15 cellular contexts compared by ENCODE assay signal in genomic region chr6:36128793-36129192, GRCh38. TPM values are rescaled to one million over a fixed set of nuclear protein-coding genes. Genes with fewer than 3 reads are reported as not detected.
A peak's percentile ranks its signal among the peaks of the same experiment; 100 is the strongest.
DNase-seq lines count a peak whose midpoint lies in the region; ATAC-seq and TF ChIP-seq lines count a peak whose summit lies in the region.
"Had no signal": no experiment of that assay in that cellular context is flagged by ENCODE, and none has a peak within 500 bp of the region (broad histone marks: within the 10 kb centered on the region; RNA-seq: fewer than 3 reads in every experiment).

No MANE protein-coding gene starts in this region.

- CTCF ChIA-PET in activated CD4-positive, alpha-beta T cell treated with anti-CD3 and anti-CD28 coated beads for 36 hours (lab: Charles Lee): no interaction called here
- CTCF ChIA-PET in Caco-2 (lab: Charles Lee): no interaction called here
- CTCF ChIA-PET in WTC11 (lab: Charles Lee): interaction anchor here (2.0 kb wide), 1 partner anchor 66 kb away, joined by 4 read pairs; no protein-coding TSS in a partner anchor

- H3K36me3 ChIP-seq in Caco-2 (ENCODE audit: control insufficient read depth, insufficient read depth, low read length): peaks cover 4% of the 10 kb centered on the region; the same call in 1 of the 2 replicates
- H3K36me3 ChIP-seq: uterus had no signal

- peaks cover 20% of the 10 kb centered on the region for H3K36me3 Mint-ChIP-seq in activated CD4-positive, alpha-beta T cell treated with anti-CD3 and anti-CD28 coated beads for 36 hours (ENCODE audit: low read depth)
- peaks cover 8% of the 10 kb centered on the region for H3K36me3 Mint-ChIP-seq in Caco-2 (ENCODE audit: insufficient read depth, unreplicated experiment)
- no peaks in the 10 kb centered on the region for H3K36me3 Mint-ChIP-seq in WTC11
- no peaks in the 10 kb centered on the region for H3K36me3 Mint-ChIP-seq in nephron progenitor cell (ENCODE audit: low read depth)

- BruUV-seq in Caco-2 (replicated peaks; lab: Mats Ljungman, UMichigan): no TSS peak

- H3K27ac Mint-ChIP-seq in activated CD4-positive, alpha-beta T cell treated with anti-CD3 and anti-CD28 coated beads for 36 hours: no peak overlapping the region
- H3K27ac Mint-ChIP-seq in Caco-2 (ENCODE audit: unreplicated experiment): no peak overlapping the region
- H3K27ac Mint-ChIP-seq in WTC11: no peak overlapping the region
- H3K27ac Mint-ChIP-seq in nephron progenitor cell: no peak overlapping the region

- H3K4me3 Mint-ChIP-seq in activated CD4-positive, alpha-beta T cell treated with anti-CD3 and anti-CD28 coated beads for 36 hours: peak overlapping the region; percentile 73
- H3K4me3 Mint-ChIP-seq in Caco-2 (ENCODE audit: unreplicated experiment) (peak overlapping the region; percentile 82), WTC11 (peak overlapping the region; percentile 27; the same call in 1 of the 2 replicates), nephron progenitor cell (peak overlapping the region; percentile 42)

- no peak overlapping the region for H3K4me3 ChIP-seq in Caco-2 (ENCODE audit: low read depth, low read length)
- H3K4me3 ChIP-seq: uterus had no signal

- POLR2A ChIA-PET in activated CD4-positive, alpha-beta T cell treated with anti-CD3 and anti-CD28 coated beads for 36 hours (lab: Charles Lee): interaction anchor here (0.7 kb wide), 1 partner anchor 221 kb away, joined by 4 read pairs; no protein-coding TSS in a partner anchor
- POLR2A ChIA-PET in Caco-2 (lab: Charles Lee): no interaction called here
- POLR2A ChIA-PET in WTC11 (lab: Charles Lee): no interaction called here

- no peaks in the 10 kb centered on the region for H3K9me3 ChIP-seq in Caco-2
- H3K9me3 ChIP-seq: uterus had no signal

- intact Hi-C loops in activated CD4-positive, alpha-beta T cell treated with anti-CD3 and anti-CD28 coated beads for 36 hours (cut with DNase I, micrococcal nuclease): loop anchor here in 1 of 2 experiments (10.0 kb wide), 1 partner anchor 824 kb away; no protein-coding TSS in a partner anchor
- intact Hi-C loops in Caco-2 (cut with micrococcal nuclease; ENCODE audit: unreplicated experiment): no loop called here

- H3K9me3 Mint-ChIP-seq in activated CD4-positive, alpha-beta T cell treated with anti-CD3 and anti-CD28 coated beads for 36 hours (ENCODE audit: low read depth): no peaks in the 10 kb centered on the region
- H3K9me3 Mint-ChIP-seq in Caco-2 (ENCODE audit: unreplicated experiment) (no peaks in the 10 kb centered on the region), WTC11 (no peaks in the 10 kb centered on the region), nephron progenitor cell (no peaks in the 10 kb centered on the region)

- H3K4me1 ChIP-seq in Caco-2: peaks cover 13% of the 10 kb centered on the region

- no peaks in the 10 kb centered on the region for H3K27me3 ChIP-seq in Caco-2 (replicated peaks; ENCODE audit: control insufficient read depth, insufficient read depth, low read length)

- ATAC-seq in activated CD4-positive, alpha-beta T cell treated with anti-CD3 and anti-CD28 coated beads for 36 hours: no peak
- no peak for ATAC-seq in WTC11
- no peak for ATAC-seq in HG03139 (IDR thresholded peaks at IDR 0.05; ENCODE audit: unreplicated experiment)
- no peak for ATAC-seq in left lobe of liver
- ATAC-seq: activated CD4-positive, CD25-positive, alpha-beta regulatory T cell treated with anti-CD3 and anti-CD28 coated beads, Interleukin-2, amount 50 U/mL, for 24 hours had no signal

- no peak for TF ChIP-seq CTCF in Caco-2 (IDR thresholded peaks at IDR 0.05; ENCODE audit: insufficient read depth in 1 of 2, low read depth in 1 of 2, low read length in 1 of 2, severe bottlenecking in 1 of 2, unreplicated experiment in 1 of 2)
- no peak for TF ChIP-seq CTCF in WTC11 (IDR thresholded peaks at IDR 0.05)
- TF ChIP-seq CTCF in nephron progenitor cell (IDR thresholded peaks at IDR 0.05): no peak

- DNase-seq in activated CD4-positive, alpha-beta T cell treated with anti-CD3 and anti-CD28 coated beads for 36 hours: no peak
- DNase-seq in activated CD4-positive, alpha-beta T cell treated with anti-CD3 and anti-CD28 coated beads, Interleukin-2, amount 50 U/mL, for 1 hour: no peak
- no peak for DNase-seq in Caco-2
- no peak for DNase-seq in WTC11 (ENCODE audit: low spot score)
- DNase-seq in nephron progenitor cell: no peak
- DNase-seq in left lobe of liver (ENCODE audit: low spot score): no peak
- no peak for DNase-seq in stimulated activated CD4-positive, alpha-beta T cell treated with anti-CD3 and anti-CD28 coated beads, Interleukin-4, amount 100 ng/mL, for 24 hours
- DNase-seq: ACHN; activated CD8-positive, alpha-beta memory T cell treated with anti-CD3 and anti-CD28 coated beads, Interleukin-2, amount 50 U/mL, for 48 hours; COR-L47; glutamatergic neuron; NCI-H1105; uterus had no signal

- H3K4me1 Mint-ChIP-seq in activated CD4-positive, alpha-beta T cell treated with anti-CD3 and anti-CD28 coated beads for 36 hours: peaks cover 73% of the 10 kb centered on the region
- H3K4me1 Mint-ChIP-seq in Caco-2 (ENCODE audit: low read depth, unreplicated experiment): peaks cover 12% of the 10 kb centered on the region
- H3K4me1 Mint-ChIP-seq in WTC11: peaks cover 36% of the 10 kb centered on the region
- peaks cover 37% of the 10 kb centered on the region for H3K4me1 Mint-ChIP-seq in nephron progenitor cell

- H3K27me3 Mint-ChIP-seq in activated CD4-positive, alpha-beta T cell treated with anti-CD3 and anti-CD28 coated beads for 36 hours: no peaks in the 10 kb centered on the region
- no peaks in the 10 kb centered on the region for H3K27me3 Mint-ChIP-seq in Caco-2 (ENCODE audit: insufficient read depth, unreplicated experiment)
- H3K27me3 Mint-ChIP-seq in WTC11 (ENCODE audit: low read depth): peaks cover 10% of the 10 kb centered on the region
- H3K27me3 Mint-ChIP-seq in nephron progenitor cell (ENCODE audit: low read depth, poor library complexity): peaks cover 51% of the 10 kb centered on the region

TF ChIP-seq in WTC11, 78 proteins besides CTCF, POLR2A, EP300 and RAD21:
- TF ChIP-seq ELF4 (CRISPR knock-in tag; IDR thresholded peaks at IDR 0.05; ENCODE audit: low read depth): no peak
- TF ChIP-seq NR1H2 (CRISPR knock-in tag; IDR thresholded peaks at IDR 0.05): no peak
- TF ChIP-seq E2F5 (CRISPR knock-in tag; IDR thresholded peaks at IDR 0.05): no peak
- TF ChIP-seq ZSCAN18 (CRISPR knock-in tag; IDR thresholded peaks at IDR 0.05): no peak
- TF ChIP-seq MYBL2 (CRISPR knock-in tag; IDR thresholded peaks at IDR 0.05): no peak
- no peak for TF ChIP-seq JAZF1 (CRISPR knock-in tag; IDR thresholded peaks at IDR 0.05)
- no peak for TF ChIP-seq SOX15 (CRISPR knock-in tag; IDR thresholded peaks at IDR 0.05)
- TF ChIP-seq GRHL2 (CRISPR knock-in tag; IDR thresholded peaks at IDR 0.05; ENCODE audit: insufficient replicate concordance, severe bottlenecking): no peak

RNA-seq across cellular contexts. Expression of gene MAPK13, which starts 1.5 kb away (rescaled TPM):
- total RNA-seq in activated CD4-positive, alpha-beta T cell treated with anti-CD3 and anti-CD28 coated beads for 36 hours: 10 to 100 TPM; 63.0 to 65.1 TPM
- total RNA-seq in Caco-2 (2022): 45.7 and 47.3 TPM in 2 replicates
- 13.6 to 17.8 TPM (median 17.0 TPM) in 3 replicates for total RNA-seq in WTC11 (2021)
- 1.9 TPM for total RNA-seq in left lobe of liver

Comparison
In these comparisons a context has a peak if more than half of its experiments do, and no peak if none do; other contexts are left out.
1. H3K4me3 Mint-ChIP-seq: peak in every context shown above with its lines; median percentile 82 in Caco-2; 73 in activated CD4-positive, alpha-beta T cell treated with anti-CD3 and anti-CD28 coated beads for 36 hours; 42 in nephron progenitor cell; 27 in WTC11.